8 cellular contexts compared by ENCODE assay signal in the genomic region with DNA sequence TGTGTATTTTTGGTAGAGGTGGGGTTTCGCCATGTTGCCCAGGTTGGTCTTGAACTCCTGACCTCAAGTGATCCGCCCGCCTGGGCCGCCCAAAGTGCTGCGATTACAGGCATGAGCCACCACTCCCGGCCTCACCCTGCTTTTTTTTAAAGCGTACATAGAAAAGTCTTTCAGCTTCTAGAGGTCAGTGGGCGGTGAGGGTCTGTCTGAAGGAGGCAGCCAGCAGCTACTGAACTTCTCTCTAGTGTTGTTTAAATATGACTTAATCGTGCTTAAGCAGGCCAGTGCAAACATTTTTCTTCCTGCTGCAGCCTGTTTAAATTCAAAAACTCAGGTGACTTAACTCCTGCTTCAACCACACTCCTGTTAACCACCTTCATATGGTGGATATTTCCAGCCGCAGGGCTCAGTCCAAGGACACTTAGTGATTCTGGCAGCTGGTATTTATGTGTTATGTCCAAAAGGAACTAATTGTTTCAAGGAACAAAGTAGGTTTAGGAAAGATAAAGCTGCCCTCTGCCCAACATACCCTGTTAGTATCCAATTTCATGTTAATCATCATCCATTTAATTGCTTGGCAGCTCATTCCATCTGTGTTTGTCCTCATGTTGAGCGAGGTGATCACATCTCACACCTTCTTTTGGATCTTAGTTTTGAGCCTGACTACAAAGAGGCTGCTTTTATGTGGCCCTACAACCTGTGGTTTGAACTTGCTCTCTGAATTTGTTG. TPM values are rescaled to one million over a fixed set of nuclear protein-coding genes. Genes with fewer than 3 reads are reported as not detected.
DNase-seq lines count a peak whose midpoint lies in the region; ATAC-seq, FAIRE-seq and TF ChIP-seq lines count a peak whose summit lies in the region.

No MANE protein-coding gene starts in this region.

- ATAC-seq in activated CD8-positive, alpha-beta T cell treated with anti-CD3 and anti-CD28 coated beads, Interleukin-2, amount 10 ng/mL, durations not matched to agents 7 days and 5 days: no peak
- no peak for ATAC-seq in HG03565 (IDR thresholded peaks at IDR 0.05; ENCODE audit: unreplicated experiment)
- ATAC-seq in HG02970 (IDR thresholded peaks at IDR 0.05; ENCODE audit: low FRiP score, unreplicated experiment): no peak

- peaks cover 25 to 42% of the 10 kb centered on the region in 2 donors for H3K36me3 ChIP-seq in kidney (ENCODE audit: control insufficient read depth in 1 of 2, insufficient read depth in 2 of 2, low read length in 2 of 2)

- H3K4me1 Mint-ChIP-seq in activated naive CD4-positive, alpha-beta T cell treated with anti-CD3 and anti-CD28 coated beads, Interleukin-2, amount 50 U/mL, for 24 hours: peaks cover 63% of the 10 kb centered on the region
- peaks cover 72% of the 10 kb centered on the region for H3K4me1 Mint-ChIP-seq in activated CD8-positive, alpha-beta T cell treated with anti-CD3 and anti-CD28 coated beads, Interleukin-2, amount 10 ng/mL, durations not matched to agents 7 days and 5 days (ENCODE audit: low read depth)
- peaks cover 24% of the 10 kb centered on the region for H3K4me1 Mint-ChIP-seq in type B pancreatic cell (ENCODE audit: unreplicated experiment)

- H3K4me1 ChIP-seq in kidney (ENCODE audit: control insufficient read depth in 1 of 2, insufficient read depth in 1 of 2, low read depth in 1 of 2, low read length in 2 of 2): peaks cover 16 to 51% of the 10 kb centered on the region in 2 donors

- peak overlapping the region; percentile 7 to 60 for H3K9ac ChIP-seq in kidney (ENCODE audit: low read length in 2 of 2)

- no peaks in the 10 kb centered on the region for H3K9me3 Mint-ChIP-seq in activated naive CD4-positive, alpha-beta T cell treated with anti-CD3 and anti-CD28 coated beads, Interleukin-2, amount 50 U/mL, for 24 hours
- no peaks in the 10 kb centered on the region for H3K9me3 Mint-ChIP-seq in activated CD8-positive, alpha-beta T cell treated with anti-CD3 and anti-CD28 coated beads, Interleukin-2, amount 10 ng/mL, durations not matched to agents 7 days and 5 days (ENCODE audit: insufficient read depth)
- H3K9me3 Mint-ChIP-seq in type B pancreatic cell: no peaks in the 10 kb centered on the region

- no peak for TF ChIP-seq CTCF in kidney (IDR thresholded peaks at IDR 0.05; ENCODE audit: borderline replicate concordance, extremely low read depth, insufficient read depth)
- no peak for TF ChIP-seq CTCF in type B pancreatic cell (conservative IDR thresholded peaks at IDR 0.05)

- H3K27ac ChIP-seq in kidney (ENCODE audit: low read depth in 2 of 2, low read length in 2 of 2): peak overlapping the region; percentile 92 to 94

- H3K9me3 ChIP-seq in kidney (ENCODE audit: control insufficient read depth in 1 of 2, low read length in 2 of 2): no peaks in the 10 kb centered on the region

- intact Hi-C loops in kidney (cut with DNase I): no loop called here

- no peak for FAIRE-seq in kidney (lab: Jason Lieb, UNC)

- peak overlapping the region; percentile 40 to 87 for H3K4me3 ChIP-seq in kidney (ENCODE audit: low read length in 2 of 2)

- CTCF ChIA-PET in activated CD8-positive, alpha-beta T cell treated with anti-CD3 and anti-CD28 coated beads, Interleukin-2, amount 10 ng/mL, durations not matched to agents 7 days and 5 days (lab: Charles Lee): interaction anchor here (5.3 kb wide), 1 partner anchor 12 kb away, joined by 23 read pairs; no protein-coding TSS in a partner anchor

- POLR2A ChIA-PET in activated CD8-positive, alpha-beta T cell treated with anti-CD3 and anti-CD28 coated beads, Interleukin-2, amount 10 ng/mL, durations not matched to agents 7 days and 5 days (lab: Charles Lee): interaction anchor here (0.6 to 1.0 kb wide), 3 partner anchors 19 to 531 kb away, joined by 3 to 4 read pairs (median 3); no protein-coding TSS in a partner anchor

- peak overlapping the region; percentile 90 for H3K27ac Mint-ChIP-seq in activated naive CD4-positive, alpha-beta T cell treated with anti-CD3 and anti-CD28 coated beads, Interleukin-2, amount 50 U/mL, for 24 hours
- peak overlapping the region; percentile 71 for H3K27ac Mint-ChIP-seq in activated CD8-positive, alpha-beta T cell treated with anti-CD3 and anti-CD28 coated beads, Interleukin-2, amount 10 ng/mL, durations not matched to agents 7 days and 5 days
- peak overlapping the region; percentile 88 for H3K27ac Mint-ChIP-seq in type B pancreatic cell

- H3K27me3 Mint-ChIP-seq in activated naive CD4-positive, alpha-beta T cell treated with anti-CD3 and anti-CD28 coated beads, Interleukin-2, amount 50 U/mL, for 24 hours: no peaks in the 10 kb centered on the region
- no peaks in the 10 kb centered on the region for H3K27me3 Mint-ChIP-seq in activated CD8-positive, alpha-beta T cell treated with anti-CD3 and anti-CD28 coated beads, Interleukin-2, amount 10 ng/mL, durations not matched to agents 7 days and 5 days (ENCODE audit: low read depth)
- H3K27me3 Mint-ChIP-seq in type B pancreatic cell: no peaks in the 10 kb centered on the region

- peaks cover 9% of the 10 kb centered on the region for H3K36me3 Mint-ChIP-seq in activated naive CD4-positive, alpha-beta T cell treated with anti-CD3 and anti-CD28 coated beads, Interleukin-2, amount 50 U/mL, for 24 hours
- H3K36me3 Mint-ChIP-seq in activated CD8-positive, alpha-beta T cell treated with anti-CD3 and anti-CD28 coated beads, Interleukin-2, amount 10 ng/mL, durations not matched to agents 7 days and 5 days (ENCODE audit: low read depth): peaks cover 60% of the 10 kb centered on the region
- H3K36me3 Mint-ChIP-seq in type B pancreatic cell: peaks cover 26% of the 10 kb centered on the region

- peak overlapping the region; percentile 81 for H3K4me3 Mint-ChIP-seq in activated naive CD4-positive, alpha-beta T cell treated with anti-CD3 and anti-CD28 coated beads, Interleukin-2, amount 50 U/mL, for 24 hours
- peak overlapping the region; percentile 65 for H3K4me3 Mint-ChIP-seq in activated CD8-positive, alpha-beta T cell treated with anti-CD3 and anti-CD28 coated beads, Interleukin-2, amount 10 ng/mL, durations not matched to agents 7 days and 5 days
- H3K4me3 Mint-ChIP-seq in type B pancreatic cell: peak overlapping the region; percentile 84

- no peak for DNase-seq in activated naive CD4-positive, alpha-beta T cell (lab: John Stamatoyannopoulos, UW)
- no peak for DNase-seq in activated CD8-positive, alpha-beta T cell treated with anti-CD3 and anti-CD28 coated beads, Interleukin-2, amount 10 ng/mL, durations not matched to agents 7 days and 5 days
- DNase-seq in kidney (no peak), type B pancreatic cell (ENCODE audit: extremely low spot score, unreplicated experiment) (no peak), T-helper 9 cell (no peak)

RNA-seq across cellular contexts. Expression of a gene that starts 2.0 kb away (rescaled TPM):
- total RNA-seq in activated CD8-positive, alpha-beta T cell treated with anti-CD3 and anti-CD28 coated beads, Interleukin-2, amount 10 ng/mL, durations not matched to agents 7 days and 5 days: 10 to 100 TPM; 31.7 to 33.1 TPM
- 165 TPM for total RNA-seq in kidney
- polyA plus RNA-seq in kidney (ENCODE audit: insufficient read depth, low read depth, low replicate concordance): 79.9 TPM
- 26.5 and 32.5 TPM in 2 replicates for total RNA-seq in type B pancreatic cell (ENCODE audit: low replicate concordance)
